Comparison of ENCODE assay signal across 20 cellular contexts in the genomic region with DNA sequence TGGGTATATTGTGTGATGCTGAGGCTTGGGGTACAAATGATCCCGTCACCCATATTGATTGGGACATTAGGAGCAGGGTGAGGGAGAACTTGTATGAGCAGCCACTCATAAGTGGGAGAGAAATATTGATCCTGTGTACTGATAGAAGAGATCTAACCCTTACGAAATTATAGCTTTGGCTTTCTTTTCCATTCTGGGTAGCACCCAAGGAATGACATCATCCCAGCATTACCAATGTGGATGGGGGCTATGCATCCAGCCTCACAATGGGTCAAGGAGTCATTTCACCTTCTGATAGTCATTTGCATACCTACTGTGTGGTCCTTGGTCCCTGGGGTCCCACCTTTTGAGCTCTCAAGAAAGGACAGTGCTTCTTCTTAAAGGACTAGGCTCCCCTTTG. TPM values are rescaled to one million over a fixed set of nuclear protein-coding genes. Genes with fewer than 3 reads are reported as not detected.
DNase-seq lines count a peak whose midpoint lies in the region; ATAC-seq, FAIRE-seq and TF ChIP-seq lines count a peak whose summit lies in the region.
"Had no signal": no experiment of that assay in that cellular context is flagged by ENCODE, and none has a peak within 500 bp of the region (broad histone marks: within the 10 kb centered on the region; RNA-seq: fewer than 3 reads in every experiment).

No MANE protein-coding gene starts in this region.

- H3K9ac ChIP-seq in muscle layer of colon (ENCODE audit: low read length), result peak overlapping the region; percentile 30

- H3K27me3 ChIP-seq in brain microvascular endothelial cell (replicated peaks) (no peaks in the 10 kb centered on the region), muscle layer of colon (ENCODE audit: control insufficient read depth in 1 of 2, insufficient read depth in 2 of 2, low read length in 2 of 2) (no peaks in the 10 kb centered on the region), thyroid gland (no peaks in the 10 kb centered on the region), pancreas (no peaks in the 10 kb centered on the region)

- H3K4me1 ChIP-seq in muscle layer of colon (ENCODE audit: insufficient read depth, low read length), result peaks cover 75% of the 10 kb centered on the region
- peaks cover 8 to 40% of the 10 kb centered on the region in 2 donors for H3K4me1 ChIP-seq in thyroid gland
- peaks cover 0 to 7% (median 5%) of the 10 kb centered on the region in 3 donors for H3K4me1 ChIP-seq in pancreas

- ATAC-seq in pancreas (no peak), GM19463 (IDR thresholded peaks at IDR 0.05; ENCODE audit: unreplicated experiment) (no peak)
- ATAC-seq: activated T-cell treated with anti-CD3 and anti-CD28 coated beads, Interleukin-2, amount 50 U/mL, for 72 hours; esophagus mucosa; GM12878; stimulated activated naive CD8-positive, alpha-beta T cell treated with anti-CD3 and anti-CD28 coated beads, Interleukin-15, amount 100 ng/mL, for 72 hours had no signal

- H3K36me3 ChIP-seq in brain microvascular endothelial cell (replicated peaks), result no peaks in the 10 kb centered on the region
- H3K36me3 ChIP-seq in muscle layer of colon (ENCODE audit: insufficient read depth, low read length), result no peaks in the 10 kb centered on the region
- no peaks in the 10 kb centered on the region for H3K36me3 ChIP-seq in thyroid gland
- no peaks in the 10 kb centered on the region for H3K36me3 ChIP-seq in pancreas
- H3K36me3 ChIP-seq: adrenal gland had no signal

- TF ChIP-seq CTCF in GM20000 (IDR thresholded peaks at IDR 0.05; ENCODE audit: extremely low read depth, missing control alignments), result no peak
- no peak for TF ChIP-seq CTCF in brain microvascular endothelial cell (IDR thresholded peaks at IDR 0.05; ENCODE audit: low read depth, low read length, missing control alignments)
- no peak for TF ChIP-seq CTCF in thyroid gland (IDR thresholded peaks at IDR 0.05)
- no peak for TF ChIP-seq CTCF in pancreas (IDR thresholded peaks at IDR 0.05)

- DNase-seq in GM20000 (ENCODE audit: low spot score) (peak; percentile 13), brain microvascular endothelial cell (no peak), thyroid gland (no peak), pancreas (no peak), NCI-H1048 (lab: John Stamatoyannopoulos, UW) (no peak)
- DNase-seq in activated naive CD4-positive, alpha-beta T cell (lab: John Stamatoyannopoulos, UW), result no peak
- DNase-seq: activated CD4-positive, alpha-beta T cell treated with anti-CD3 and anti-CD28 coated beads, Interleukin-2, amount 50 U/mL, for 1 hour; activated T-cell treated with anti-CD3 and anti-CD28 coated beads, Interleukin-2, amount 50 U/mL, for 72 hours; CD4-positive, alpha-beta memory T cell; cortex of kidney; NCI-H2029 treated with DMSO at 0.1 percent for 48 hours; NCI-H82; small intestine; stimulated activated naive CD8-positive, alpha-beta T cell treated with anti-CD3 and anti-CD28 coated beads, Interleukin-15, amount 100 ng/mL, for 72 hours; T-helper 9 cell had no signal

- H3K4me3 ChIP-seq in brain microvascular endothelial cell (ENCODE audit: low read depth, low read length), result no peak overlapping the region
- H3K4me3 ChIP-seq in muscle layer of colon (ENCODE audit: low read depth in 1 of 2, low read length in 2 of 2), result peak overlapping the region in 1 of 2 donors; percentile 6
- H3K4me3 ChIP-seq in thyroid gland (replicated peaks in 1 of 3), result no peak overlapping the region
- H3K4me3 ChIP-seq in pancreas, result no peak overlapping the region
- H3K4me3 ChIP-seq: adrenal gland, GM12878 had no signal

- no peak for TF ChIP-seq POLR2A in thyroid gland (IDR thresholded peaks at IDR 0.05)

- H3K9me3 ChIP-seq in muscle layer of colon (ENCODE audit: low read length) (no peaks in the 10 kb centered on the region), thyroid gland (no peaks in the 10 kb centered on the region), pancreas (no peaks in the 10 kb centered on the region)
- H3K9me3 ChIP-seq: adrenal gland had no signal

- WGBS in thyroid gland, 2 donors, result 94 to 95% methylated on average over 2 of the region's 2 CpGs
- WGBS in pancreas, 2 donors, result 89 to 92% methylated on average over 2 of the region's 2 CpGs

- FAIRE-seq in pancreas (lab: Jason Lieb, UNC), result no peak
- FAIRE-seq: GM12878, small intestine had no signal

- H3K27ac ChIP-seq in brain microvascular endothelial cell (peak overlapping the region; percentile 2), muscle layer of colon (ENCODE audit: low read depth, low read length) (peak overlapping the region; percentile 74), thyroid gland (peak overlapping the region in 2 of 3 donors; percentile 50 to 61), pancreas (no peak overlapping the region)

- in situ Hi-C loops in brain microvascular endothelial cell (cut with HindIII; ENCODE audit: low pct_ligation_motif_present, low sequenced_read_pairs), result no loop called here

- intact Hi-C loops in thyroid gland (cut with DNase I), result no loop called here
- intact Hi-C loops in pancreas (cut with DNase I), result no loop called here

RNA-seq across cellular contexts. Expression of a gene that starts 1.9 kb away (rescaled TPM):
- total RNA-seq in thyroid gland (10 to 100 TPM; 13.3 to 29.7 (median 24.1) TPM), pancreas (10 to 100 TPM in 2 of 6 donors, 1 to 10 TPM in 4; 6.0 to 13.6 (median 8.1) TPM)
- 1 to 10 TPM; 5.6 TPM for polyA plus RNA-seq in pancreas

RNA-seq across cellular contexts. Expression of a gene that starts 30.1 kb away (rescaled TPM):
- 100 to 1,000 TPM; 285 to 835 (median 454) TPM for total RNA-seq in thyroid gland
- 10 to 100 TPM; 49.6 to 91.9 (median 54.8) TPM for total RNA-seq in pancreas
- 100 to 1,000 TPM in 1 of 2 donors, 10 to 100 TPM in 1; 91.9 to 103 TPM for polyA plus RNA-seq in pancreas

Comparison
In these comparisons a context has a peak if more than half of its experiments do, and no peak if none do; other contexts are left out.
1. H3K27ac ChIP-seq: peak in brain microvascular endothelial cell (single experiment), muscle layer of colon (single experiment) and thyroid gland (2 of 3); none in pancreas (0 of 4).